ENCODE assay signal across 8 cellular contexts in genomic region chr17:44362964-44363612, GRCh38. TPM values are rescaled to one million over a fixed set of nuclear protein-coding genes. Genes with fewer than 3 reads are reported as not detected.
DNase-seq lines count a peak whose midpoint lies in the region; ATAC-seq, FAIRE-seq and TF ChIP-seq lines count a peak whose summit lies in the region.

No MANE protein-coding gene starts in this region.

- FAIRE-seq in A549 (lab: Jason Lieb, UNC) (no peak), GM12892 (lab: Jason Lieb, UNC) (peak; percentile 24)

- H3K9me2 ChIP-seq in SK-N-SH = no peaks in the 10 kb centered on the region
- no peaks in the 10 kb centered on the region for H3K9me2 ChIP-seq in neural cell (ENCODE audit: insufficient read depth, low read length)

- peaks cover 11% of the 10 kb centered on the region; the same call in 1 of the 2 replicates for H4K20me1 ChIP-seq in SK-N-SH (ENCODE audit: insufficient read depth)
- peaks cover 39% of the 10 kb centered on the region for H4K20me1 ChIP-seq in neural cell (ENCODE audit: insufficient read depth)

- peak overlapping the region; percentile 85 for H3K9ac ChIP-seq in SK-N-SH
- peak overlapping the region; percentile 98 for H3K9ac ChIP-seq in neural cell (ENCODE audit: low read length)

- POLR2A ChIA-PET in A549 (lab: Yijun Ruan, JAX) (interaction anchor here (0.6 to 1.0 kb wide), 3 partner anchors 143 to 255 kb away, joined by 3 to 4 read pairs (median 3); partner anchors contain the start of gene FZD2), SK-N-SH (lab: Yijun Ruan, JAX) (interaction anchor here (1.5 to 2.6 kb wide), 2 partner anchors 11 to 18 kb away, joined by 7 to 11 read pairs; partner anchors contain the start of gene GRN)

- peaks cover 0 to 2% of the 10 kb centered on the region in 2 experiments for H3K36me3 ChIP-seq in SK-N-SH (replicated peaks in 1 of 2; ENCODE audit: control insufficient read depth in 1 of 2, insufficient read depth in 2 of 2, low read length in 1 of 2)
- H3K36me3 ChIP-seq in neural cell (ENCODE audit: insufficient read depth, low read length) = no peaks in the 10 kb centered on the region

- peak; percentile 31 to 60; a peak in 5 of 6 replicates for ATAC-seq in A549

- TF ChIP-seq CTCF in A549 (IDR thresholded peaks at IDR 0.05) (no peak), SK-N-SH (IDR thresholded peaks at IDR 0.05) (no peak), neural cell (IDR thresholded peaks at IDR 0.05; ENCODE audit: poor library complexity, severe bottlenecking) (no peak)

- H3K4me1 ChIP-seq in A549 (peaks cover 20% of the 10 kb centered on the region), SK-N-SH (ENCODE audit: control insufficient read depth in 1 of 2, insufficient read depth in 2 of 2, low read depth in 1 of 2, low read length in 1 of 2) (peaks cover 3 to 22% of the 10 kb centered on the region in 2 experiments; a peak in 1 of 4 replicates)

- TF ChIP-seq RAD21 in A549 (conservative IDR thresholded peaks at IDR 0.05 in 1 of 2, IDR thresholded peaks at IDR 0.05 in 1 of 2) (no peak), SK-N-SH (IDR thresholded peaks at IDR 0.05; ENCODE audit: low read length) (no peak), neural cell (conservative IDR thresholded peaks at IDR 0.05) (no peak)

- CTCF ChIA-PET in A549 (lab: Yijun Ruan, JAX) = interaction anchor here (0.6 to 11.1 kb wide), 43 partner anchors 11 to 479 kb away, joined by 3 to 179 read pairs (median 3); partner anchors contain the start of genes GRN and SLC25A39
- CTCF ChIA-PET in SK-N-SH (lab: Yijun Ruan, JAX) = interaction anchor here (0.6 to 7.6 kb wide), 22 partner anchors 9 to 522 kb away, joined by 3 to 85 read pairs (median 3); partner anchors contain the start of gene GRN

- WGBS in A549 (ENCODE audit: missing lambda C conversion rate) = 2% methylated on average over 29 of the region's 45 CpGs
- 0% methylated on average over 18 of the region's 45 CpGs for WGBS in SK-N-SH (ENCODE audit: low lambda C conversion rate)

- H3K4me2 ChIP-seq in A549 (peak overlapping the region; percentile 97), SK-N-SH (peak overlapping the region; percentile 94), neural cell (ENCODE audit: low read length) (peak overlapping the region; percentile 78)

- peaks cover 3% of the 10 kb centered on the region for H3F3A ChIP-seq in SK-N-SH (replicated peaks; ENCODE audit: insufficient read depth)
- no peaks in the 10 kb centered on the region for H3F3A ChIP-seq in neural cell (ENCODE audit: insufficient read depth, low read length, poor library complexity, severe bottlenecking)

- TF ChIP-seq POLR2A in A549 (IDR thresholded peaks at IDR 0.05; ENCODE audit: low read length) (no peak), GM12892 (IDR thresholded peaks at IDR 0.05; ENCODE audit: low read depth, low read length) (no peak), erythroblast (IDR thresholded peaks at IDR 0.05; ENCODE audit: low read length) (no peak)

- H2AFZ ChIP-seq in SK-N-SH (ENCODE audit: low read depth) (peak overlapping the region; percentile 97), neural cell (ENCODE audit: low read depth, low read length) (peak overlapping the region; percentile 57)

- H3K4me3 ChIP-seq in A549 = peak overlapping the region; percentile 77
- peak overlapping the region; percentile 80 to 89 for H3K4me3 ChIP-seq in SK-N-SH (ENCODE audit: low read depth in 2 of 2, low read length in 1 of 2)
- H3K4me3 ChIP-seq in neural cell (ENCODE audit: low read length) = peak overlapping the region; percentile 95

- peaks cover 7% of the 10 kb centered on the region; the same call in 1 of the 2 replicates for H3K79me2 ChIP-seq in SK-N-SH (ENCODE audit: insufficient read depth)
- peaks cover 55% of the 10 kb centered on the region for H3K79me2 ChIP-seq in neural cell (replicated peaks; ENCODE audit: insufficient read depth, low read length)

- DNase-seq in A549 (ENCODE audit: low read depth in 1 of 2, low spot score in 1 of 2) = peak in 1 of 2 experiments; percentile 68
- peak; percentile 67 for DNase-seq in GM12892 (ENCODE audit: insufficient read length)
- peak; percentile 89 for DNase-seq in SK-N-SH
- DNase-seq in erythroblast (lab: John Stamatoyannopoulos, UW) = peak; percentile 33 to 53
- no peak for DNase-seq in SKM-1 treated with dmso at 0.1 percent for 144 hours (lab: John Stamatoyannopoulos, UW; ENCODE audit: unreplicated experiment)
- no peak for DNase-seq in 8988T
- DNase-seq in ureter (ENCODE audit: low spot score) = no peak

- H3K27ac ChIP-seq in A549 (peak overlapping the region; percentile 76 to 92), SK-N-SH (ENCODE audit: low read depth in 2 of 2, low read length in 1 of 2) (peak overlapping the region in 1 of 2 experiments; percentile 76; a peak in 2 of 4 replicates), neural cell (ENCODE audit: low read length) (peak overlapping the region; percentile 91)

- H3K27me3 ChIP-seq in SK-N-SH (ENCODE audit: insufficient read depth) (no peaks in the 10 kb centered on the region; the same call in 1 of the 2 replicates), neural cell (ENCODE audit: insufficient read depth, low read depth, low read length) (no peaks in the 10 kb centered on the region)

- H3K9me3 ChIP-seq in A549 (no peaks in the 10 kb centered on the region), SK-N-SH (no peaks in the 10 kb centered on the region), neural cell (ENCODE audit: low read length) (no peaks in the 10 kb centered on the region)

- TF ChIP-seq EP300 in A549 (IDR thresholded peaks at IDR 0.05) (no peak), SK-N-SH (IDR thresholded peaks at IDR 0.05; ENCODE audit: borderline replicate concordance in 1 of 2, low read depth in 1 of 2, low read length in 1 of 2) (no peak), neural cell (conservative IDR thresholded peaks at IDR 0.05; ENCODE audit: poor library complexity, severe bottlenecking) (no peak)

RNA-seq across cellular contexts. Expression of gene FAM171A2, which starts 0.6 kb away (rescaled TPM):
- 1.8 and 2.7 TPM in 2 replicates for polyA plus RNA-seq in A549 (2011; rRNA removed)
- 3.2 and 6.0 TPM in 2 replicates for polyA plus RNA-seq in A549 (2012; cell fraction: cytosol; rRNA removed)
- 7.2 and 9.5 TPM in 2 replicates for polyA plus RNA-seq in A549 (2012; cell fraction: nucleus; rRNA removed)
- polyA plus RNA-seq in A549 (2017; fragmentation: RNase III; extraction: RNeasy Plus Mini Kit Qiagen cat#74134 plus additional on column Dnase treatment) = 3.0 to 4.2 TPM (median 3.9 TPM) in 3 replicates
- polyA minus RNA-seq in A549 (2011; rRNA and poly(A)+ RNA removed) = 1.6 and 3.5 TPM in 2 replicates
- polyA plus RNA-seq in GM12892 (2012; ENCODE audit: missing spikeins) = 0.78 TPM
- 4.8 and 4.9 TPM in 2 replicates for polyA plus RNA-seq in SK-N-SH (2012; rRNA removed)
- 1.8 and 3.6 TPM in 2 replicates for polyA plus RNA-seq in SK-N-SH (2012; cell fraction: cytosol; rRNA removed)
- 4.0 and 4.5 TPM in 2 replicates for polyA plus RNA-seq in SK-N-SH (2012; cell fraction: nucleus; rRNA removed)
- polyA plus RNA-seq in neural cell = 73.6 and 88.3 TPM in 2 replicates
- polyA minus RNA-seq in neural cell = 73.7 and 102 TPM in 2 replicates
- 0.78 TPM for total RNA-seq in ureter

RNA-seq across cellular contexts. Expression of gene GRN, which starts 18.0 kb away (rescaled TPM):
- polyA plus RNA-seq in A549 (2011; rRNA removed) (111 and 147 TPM in 2 replicates), A549 (2017; fragmentation: RNase III; extraction: RNeasy Plus Mini Kit Qiagen cat#74134 plus additional on column Dnase treatment) (146 to 198 TPM (median 197 TPM) in 3 replicates), SK-N-SH (2012; rRNA removed) (360 and 442 TPM in 2 replicates), neural cell (18.9 and 21.8 TPM in 2 replicates)
- polyA plus RNA-seq in A549 (2012; cell fraction: cytosol; rRNA removed) = 216 and 242 TPM in 2 replicates
- 645 and 899 TPM in 2 replicates for polyA plus RNA-seq in A549 (2012; cell fraction: nucleus; rRNA removed)
- 81.3 and 100 TPM in 2 replicates for polyA minus RNA-seq in A549 (2011; rRNA and poly(A)+ RNA removed)
- 131 TPM for polyA plus RNA-seq in GM12892 (2012; ENCODE audit: missing spikeins)
- 126 and 213 TPM in 2 replicates for polyA plus RNA-seq in SK-N-SH (2012; cell fraction: cytosol; rRNA removed)
- 427 and 781 TPM in 2 replicates for polyA plus RNA-seq in SK-N-SH (2012; cell fraction: nucleus; rRNA removed)
- 18.9 and 31.9 TPM in 2 replicates for polyA minus RNA-seq in neural cell
- total RNA-seq in ureter = 341 TPM

RNA-seq across cellular contexts. Expression of gene ITGA2B, which starts 26.4 kb away (rescaled TPM):
- 1.3 TPM in 2 replicates for polyA plus RNA-seq in A549 (2011; rRNA removed)
- polyA plus RNA-seq in A549 (2012; cell fraction: cytosol; rRNA removed) = 2.0 and 2.9 TPM in 2 replicates
- 15.6 and 18.3 TPM in 2 replicates for polyA plus RNA-seq in A549 (2012; cell fraction: nucleus; rRNA removed)
- polyA plus RNA-seq in A549 (2017; fragmentation: RNase III; extraction: RNeasy Plus Mini Kit Qiagen cat#74134 plus additional on column Dnase treatment) = 2.2 to 4.4 TPM (median 4.1 TPM) in 3 replicates
- polyA minus RNA-seq in A549 (2011; rRNA and poly(A)+ RNA removed) = 1.7 and 2.2 TPM in 2 replicates
- polyA plus RNA-seq in GM12892 (2012; ENCODE audit: missing spikeins) = 0.38 TPM
- 1.3 and 1.9 TPM in 2 replicates for polyA plus RNA-seq in SK-N-SH (2012; rRNA removed)
- polyA plus RNA-seq in SK-N-SH (2012; cell fraction: cytosol; rRNA removed) = 0.21 and 0.35 TPM in 2 replicates
- 7.6 and 8.4 TPM in 2 replicates for polyA plus RNA-seq in SK-N-SH (2012; cell fraction: nucleus; rRNA removed)
- polyA plus RNA-seq in neural cell = 3.1 and 3.9 TPM in 2 replicates
- polyA minus RNA-seq in neural cell = 2.4 and 2.8 TPM in 2 replicates
- total RNA-seq in ureter = 1.1 TPM

RNA-seq across cellular contexts. Expression of gene SLC25A39, which starts 38.5 kb away (rescaled TPM):
- polyA plus RNA-seq in A549 (2011; rRNA removed) = 80.9 and 90.1 TPM in 2 replicates
- polyA plus RNA-seq in A549 (2012; cell fraction: cytosol; rRNA removed) = 288 and 335 TPM in 2 replicates
- polyA plus RNA-seq in A549 (2012; cell fraction: nucleus; rRNA removed) = 507 and 616 TPM in 2 replicates
- polyA plus RNA-seq in A549 (2017; fragmentation: RNase III; extraction: RNeasy Plus Mini Kit Qiagen cat#74134 plus additional on column Dnase treatment) = 147 to 154 TPM (median 150 TPM) in 3 replicates
- polyA minus RNA-seq in A549 (2011; rRNA and poly(A)+ RNA removed) = 62.5 and 70.8 TPM in 2 replicates
- polyA plus RNA-seq in GM12892 (2012; ENCODE audit: missing spikeins) = 120 TPM
- polyA plus RNA-seq in SK-N-SH (2012; rRNA removed) = 106 and 131 TPM in 2 replicates
- 58.4 and 82.3 TPM in 2 replicates for polyA plus RNA-seq in SK-N-SH (2012; cell fraction: cytosol; rRNA removed)
- 260 and 343 TPM in 2 replicates for polyA plus RNA-seq in SK-N-SH (2012; cell fraction: nucleus; rRNA removed)
- polyA plus RNA-seq in neural cell = 73.4 and 98.8 TPM in 2 replicates
- 23.5 and 28.0 TPM in 2 replicates for polyA minus RNA-seq in neural cell
- 135 TPM for total RNA-seq in ureter

RNA-seq across cellular contexts. Expression of gene RUNDC3A, which starts 54.7 kb away (rescaled TPM):
- polyA plus RNA-seq in A549 (2011; rRNA removed) = 0.45 and 0.57 TPM in 2 replicates
- polyA plus RNA-seq in A549 (2012; cell fraction: cytosol; rRNA removed) = 0.52 and 0.62 TPM in 2 replicates
- 1.4 and 1.8 TPM in 2 replicates for polyA plus RNA-seq in A549 (2012; cell fraction: nucleus; rRNA removed)
- 0.21 to 0.48 TPM (median 0.22 TPM) in 3 replicates for polyA plus RNA-seq in A549 (2017; fragmentation: RNase III; extraction: RNeasy Plus Mini Kit Qiagen cat#74134 plus additional on column Dnase treatment)
- 0.33 and 0.54 TPM in 2 replicates for polyA minus RNA-seq in A549 (2011; rRNA and poly(A)+ RNA removed)
- polyA plus RNA-seq in GM12892 (2012; ENCODE audit: missing spikeins) = 0.19 TPM
- polyA plus RNA-seq in SK-N-SH (2012; rRNA removed) = 8.9 and 11.0 TPM in 2 replicates
- polyA plus RNA-seq in SK-N-SH (2012; cell fraction: cytosol; rRNA removed) = 5.8 and 7.9 TPM in 2 replicates
- 21.4 and 28.5 TPM in 2 replicates for polyA plus RNA-seq in SK-N-SH (2012; cell fraction: nucleus; rRNA removed)
- polyA plus RNA-seq in neural cell = 279 and 326 TPM in 2 replicates
- 130 and 135 TPM in 2 replicates for polyA minus RNA-seq in neural cell
- 1.3 TPM for total RNA-seq in ureter

Comparison
In these comparisons a context has a peak if more than half of its experiments do, and no peak if none do; other contexts are left out.
1. DNase-seq: peak in GM12892 (single experiment), SK-N-SH (single experiment) and erythroblast (2 of 2); none in SKM-1 treated with dmso at 0.1 percent for 144 hours (single experiment), 8988T (single experiment) and ureter (single experiment).
2. Peak in every context shown above with its lines, with median percentiles within 50 percentile points of each other: H3K4me2 ChIP-seq and H3K4me3 ChIP-seq.